Comparison of ENCODE assay signal across 11 cellular contexts in genomic region chr1:45348966-45349677, GRCh38. TPM values are rescaled to one million over a fixed set of nuclear protein-coding genes. Genes with fewer than 3 reads are reported as not detected.
DNase-seq lines count a peak whose midpoint lies in the region; ATAC-seq and TF ChIP-seq lines count a peak whose summit lies in the region.
"Had no signal": no experiment of that assay in that cellular context is flagged by ENCODE, and none has a peak within 500 bp of the region (broad histone marks: within the 10 kb centered on the region; RNA-seq: fewer than 3 reads in every experiment).

No MANE protein-coding gene starts in this region.

- intact Hi-C loops in Caco-2 (cut with micrococcal nuclease; ENCODE audit: unreplicated experiment): no loop called here
- intact Hi-C loops in left cardiac atrium (cut with DNase I): no loop called here
- intact Hi-C loops in sciatic nerve (cut with DNase I): no loop called here
- intact Hi-C loops in CD4-positive, alpha-beta T cell (cut with DNase I, micrococcal nuclease): loop anchor here in 1 of 2 experiments (10.0 kb wide), 1 partner anchor 236 kb away; the partner anchor contains the start of gene NASP

- CTCF ChIA-PET in Caco-2 (lab: Charles Lee): no interaction called here
- CTCF ChIA-PET in WTC11 (lab: Charles Lee): interaction anchor here (0.8 to 2.6 kb wide), 6 partner anchors 11 to 144 kb away, joined by 3 to 10 read pairs (median 4); partner anchors contain the start of gene TESK2
- CTCF ChIA-PET in CD4-positive, alpha-beta T cell (lab: Charles Lee): no interaction called here

- POLR2A ChIA-PET in Caco-2 (lab: Charles Lee): interaction anchor here (1.8 to 2.1 kb wide), 2 partner anchors 9 to 22 kb away, joined by 5 to 10 read pairs; partner anchors contain the start of genes HPDL, MUTYH and TOE1
- POLR2A ChIA-PET in WTC11 (lab: Charles Lee): no interaction called here
- POLR2A ChIA-PET in CD4-positive, alpha-beta T cell (lab: Charles Lee): interaction anchor here (4.8 kb wide), 1 partner anchor 9 kb away, joined by 28 read pairs; the partner anchor contains the start of genes MUTYH and TOE1

- H3K27me3 Mint-ChIP-seq in Caco-2 (ENCODE audit: insufficient read depth, unreplicated experiment): no peaks in the 10 kb centered on the region
- H3K27me3 Mint-ChIP-seq in WTC11 (ENCODE audit: low read depth): no peaks in the 10 kb centered on the region
- no peaks in the 10 kb centered on the region for H3K27me3 Mint-ChIP-seq in CD4-positive, alpha-beta T cell

- DNase-seq in Caco-2 (no peak), WTC11 (ENCODE audit: low spot score) (no peak), left cardiac atrium (peak; percentile 61), sciatic nerve (ENCODE audit: low spot score) (no peak), dedifferentiated amniotic fluid mesenchymal stem cell (ENCODE audit: extremely low spot score) (no peak)
- DNase-seq in CD4-positive, alpha-beta T cell: no peak
- no peak for DNase-seq in stimulated activated CD4-positive, alpha-beta T cell treated with anti-CD3 and anti-CD28 coated beads, Interleukin-2, amount 100 ng/mL, for 24 hours
- DNase-seq in stimulated activated CD4-positive, alpha-beta T cell treated with anti-CD3 and anti-CD28 coated beads, Interleukin-12 subunit alpha, Interleukin-12 subunit beta, amount 100 ng/mL, for 4 hours: no peak
- DNase-seq: activated CD4-positive, alpha-beta T cell treated with anti-CD3 and anti-CD28 coated beads for 4 hours; PC-3 had no signal

- H3K36me3 ChIP-seq in Caco-2 (ENCODE audit: control insufficient read depth, insufficient read depth, low read length): peaks cover 3% of the 10 kb centered on the region

- no TSS peak for BruUV-seq in Caco-2 (replicated peaks; lab: Mats Ljungman, UMichigan)

- H3K4me1 ChIP-seq in Caco-2: peaks cover 24% of the 10 kb centered on the region

- H3K36me3 Mint-ChIP-seq in Caco-2 (ENCODE audit: insufficient read depth, unreplicated experiment): peaks cover 41% of the 10 kb centered on the region
- no peaks in the 10 kb centered on the region for H3K36me3 Mint-ChIP-seq in WTC11
- peaks cover 28% of the 10 kb centered on the region for H3K36me3 Mint-ChIP-seq in CD4-positive, alpha-beta T cell (ENCODE audit: low read depth)

- H3K4me1 Mint-ChIP-seq in Caco-2 (ENCODE audit: low read depth, unreplicated experiment): peaks cover 19% of the 10 kb centered on the region
- H3K4me1 Mint-ChIP-seq in WTC11: no peaks in the 10 kb centered on the region
- H3K4me1 Mint-ChIP-seq in CD4-positive, alpha-beta T cell (ENCODE audit: low read depth): no peaks in the 10 kb centered on the region
- H3K4me1 Mint-ChIP-seq: CD14-positive monocyte had no signal

- no peaks in the 10 kb centered on the region for H3K27me3 ChIP-seq in Caco-2 (replicated peaks; ENCODE audit: control insufficient read depth, insufficient read depth, low read length)
- no peaks in the 10 kb centered on the region for H3K27me3 ChIP-seq in CD4-positive, alpha-beta T cell (ENCODE audit: control insufficient read depth, insufficient read depth, low read length)

- no peak overlapping the region for H3K4me3 Mint-ChIP-seq in Caco-2 (ENCODE audit: unreplicated experiment)
- no peak overlapping the region for H3K4me3 Mint-ChIP-seq in WTC11
- no peak overlapping the region for H3K4me3 Mint-ChIP-seq in CD4-positive, alpha-beta T cell
- H3K4me3 Mint-ChIP-seq: CD14-positive monocyte had no signal

- H3K27ac Mint-ChIP-seq in Caco-2 (ENCODE audit: unreplicated experiment): peak overlapping the region; percentile 46
- 0 out of 2 replicates have a peak overlapping the region, but pooled peaks have one; percentile 13 for H3K27ac Mint-ChIP-seq in WTC11
- H3K27ac Mint-ChIP-seq in CD4-positive, alpha-beta T cell: no peak overlapping the region

- H3K27ac ChIP-seq in CD4-positive, alpha-beta T cell (ENCODE audit: low read depth, low read length): no peak overlapping the region

- H3K9me3 Mint-ChIP-seq in Caco-2 (ENCODE audit: unreplicated experiment) (no peaks in the 10 kb centered on the region), WTC11 (no peaks in the 10 kb centered on the region)
- H3K9me3 Mint-ChIP-seq in CD4-positive, alpha-beta T cell: no peaks in the 10 kb centered on the region
- H3K9me3 Mint-ChIP-seq: CD14-positive monocyte had no signal

- ATAC-seq in WTC11 (no peak), left cardiac atrium (peak; percentile 83 to 85), sciatic nerve (peak; percentile 78)
- ATAC-seq in CD4-positive, alpha-beta T cell (ENCODE audit: poor library complexity): no peak

- TF ChIP-seq CTCF in Caco-2 (IDR thresholded peaks at IDR 0.05; ENCODE audit: insufficient read depth in 1 of 2, low read depth in 1 of 2, low read length in 1 of 2, severe bottlenecking in 1 of 2, unreplicated experiment in 1 of 2) (no peak), WTC11 (IDR thresholded peaks at IDR 0.05) (no peak)
- no peak for TF ChIP-seq CTCF in CD4-positive, alpha-beta T cell (IDR thresholded peaks at IDR 0.05)

- H3K9me3 ChIP-seq in Caco-2: no peaks in the 10 kb centered on the region
- H3K9me3 ChIP-seq in CD4-positive, alpha-beta T cell (ENCODE audit: control insufficient read depth, low read length): no peaks in the 10 kb centered on the region

- no peak overlapping the region for H3K4me3 ChIP-seq in Caco-2 (ENCODE audit: low read depth, low read length)

TF ChIP-seq in WTC11, 78 proteins besides CTCF, POLR2A, EP300 and RAD21:
- no peak for TF ChIP-seq ZBTB43 (CRISPR knock-in tag; IDR thresholded peaks at IDR 0.05)
- no peak for TF ChIP-seq TCF7 (CRISPR knock-in tag; IDR thresholded peaks at IDR 0.05; ENCODE audit: low read depth)
- TF ChIP-seq ZNF532 (CRISPR knock-in tag; IDR thresholded peaks at IDR 0.05; ENCODE audit: borderline replicate concordance): no peak
TF ChIP-seq in WTC11: peak in this region for 0.

RNA-seq across cellular contexts. Expression of gene MUTYH, which starts 8.9 kb away (rescaled TPM):
- total RNA-seq in Caco-2 (2022) (46.3 and 48.4 TPM in 2 replicates), WTC11 (2021) (58.3 to 67.2 TPM (median 65.7 TPM) in 3 replicates), left cardiac atrium (10 to 100 TPM in 1 of 2 donors, 1 to 10 TPM in 1; 9.1 to 11.0 TPM), sciatic nerve (37.5 TPM)
- 10 to 100 TPM; 57.9 to 67.4 TPM for total RNA-seq in CD4-positive, alpha-beta T cell

RNA-seq across cellular contexts. Expression of gene TOE1, which starts 9.2 kb away (rescaled TPM):
- 15.5 and 19.0 TPM in 2 replicates for total RNA-seq in Caco-2 (2022)
- 7.4 to 10.9 TPM (median 10.0 TPM) in 3 replicates for total RNA-seq in WTC11 (2021)
- 1 to 10 TPM; 5.4 to 6.6 TPM for total RNA-seq in left cardiac atrium
- total RNA-seq in sciatic nerve: 8.8 TPM
- total RNA-seq in CD4-positive, alpha-beta T cell: 10 to 100 TPM; 44.5 to 46.2 TPM

RNA-seq across cellular contexts. Expression of gene HPDL, which starts 22.4 kb away (rescaled TPM):
- total RNA-seq in Caco-2 (2022): 78.2 and 90.6 TPM in 2 replicates
- 24.9 to 44.0 TPM (median 27.8 TPM) in 3 replicates for total RNA-seq in WTC11 (2021)
- under 1 TPM; 0.27 to 0.50 TPM for total RNA-seq in left cardiac atrium
- total RNA-seq in sciatic nerve: 2.3 TPM
- not detected for total RNA-seq in CD4-positive, alpha-beta T cell
- total RNA-seq: PC-3 had no signal

Comparison
In these comparisons a context has a peak if more than half of its experiments do, and no peak if none do; other contexts are left out.
1. ATAC-seq: peak in left cardiac atrium (2 of 2) and sciatic nerve (single experiment); none in WTC11 (single experiment) and CD4-positive, alpha-beta T cell (single experiment).